In the genomic region with DNA sequence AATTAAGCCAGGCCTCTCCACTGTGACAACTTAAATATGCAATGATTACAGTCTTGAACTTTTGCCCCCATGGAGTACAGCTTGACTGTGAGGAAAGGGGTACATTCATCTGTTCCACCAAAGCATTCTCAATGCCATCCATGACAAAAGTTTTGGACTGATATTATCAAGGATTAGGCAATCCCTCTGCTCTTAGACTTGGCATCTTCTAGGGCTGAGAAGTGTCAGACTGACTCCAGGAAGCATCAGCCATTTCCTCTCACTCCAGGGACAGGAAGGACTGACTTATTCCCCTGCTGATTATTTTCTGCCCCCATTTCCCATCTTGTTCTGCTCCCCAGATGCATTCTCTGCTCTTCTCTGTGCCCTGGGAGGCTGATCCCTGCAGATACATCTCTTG, we compare ENCODE assay signal across 19 cellular contexts.
A peak's percentile ranks its signal among the peaks of the same experiment; 100 is the strongest.
DNase-seq lines count a peak whose midpoint lies in the region; ATAC-seq and TF ChIP-seq lines count a peak whose summit lies in the region.
"Had no signal": no experiment of that assay in that cellular context is flagged by ENCODE, and none has a peak within 500 bp of the region (broad histone marks: within the 10 kb centered on the region; RNA-seq: fewer than 3 reads in every experiment).

No MANE protein-coding gene starts in this region.

- H3K4me3 ChIP-seq in right cardiac atrium (ENCODE audit: low read length) (no peak overlapping the region), adipocyte (ENCODE audit: low read length) (no peak overlapping the region), left lung (no peak overlapping the region), tibial artery (no peak overlapping the region)
- H3K4me3 ChIP-seq: A549, upper lobe of right lung had no signal

- H3K9ac ChIP-seq in adipocyte (ENCODE audit: low read length) = no peak overlapping the region

- no peaks in the 10 kb centered on the region for H3K27me3 ChIP-seq in right cardiac atrium (ENCODE audit: control insufficient read depth, insufficient read depth)
- H3K27me3 ChIP-seq in adipocyte (replicated peaks; ENCODE audit: control insufficient read depth, insufficient read depth, low read length) = no peaks in the 10 kb centered on the region
- no peaks in the 10 kb centered on the region for H3K27me3 ChIP-seq in left lung
- no peaks in the 10 kb centered on the region for H3K27me3 ChIP-seq in tibial artery
- H3K27me3 ChIP-seq: upper lobe of right lung had no signal

- H3K9me3 ChIP-seq in right cardiac atrium (ENCODE audit: control insufficient read depth, low read length) = no peaks in the 10 kb centered on the region
- no peaks in the 10 kb centered on the region for H3K9me3 ChIP-seq in adipocyte (ENCODE audit: control insufficient read depth, low read length)
- H3K9me3 ChIP-seq in left lung = no peaks in the 10 kb centered on the region
- no peaks in the 10 kb centered on the region for H3K9me3 ChIP-seq in tibial artery
- H3K9me3 ChIP-seq: upper lobe of right lung had no signal

- intact Hi-C loops in right cardiac atrium (cut with DNase I) (loop anchor here in 2 of 4 donors (10.0 kb wide), 2 partner anchors 151 to 641 kb away; no protein-coding TSS in a partner anchor), Right ventricle myocardium superior (cut with DNase I) (no loop called here), left lung (cut with DNase I) (no loop called here), tibial artery (cut with DNase I; ENCODE audit: low total_unique reads) (loop anchor here (10.0 kb wide), 1 partner anchor 371 kb away; a partner anchor contains a TSS)

- no peaks in the 10 kb centered on the region for H3K36me3 ChIP-seq in adipocyte (ENCODE audit: control insufficient read depth, insufficient read depth, low read length, severe bottlenecking)
- no peaks in the 10 kb centered on the region for H3K36me3 ChIP-seq in left lung
- no peaks in the 10 kb centered on the region for H3K36me3 ChIP-seq in tibial artery
- H3K36me3 ChIP-seq: upper lobe of right lung had no signal

- TF ChIP-seq CTCF in left lung (IDR thresholded peaks at IDR 0.05) (no peak), tibial artery (IDR thresholded peaks at IDR 0.05) (no peak)

- peaks cover 3% of the 10 kb centered on the region for H3K4me1 ChIP-seq in right cardiac atrium (ENCODE audit: control insufficient read depth, insufficient read depth, low read length)
- H3K4me1 ChIP-seq in adipocyte (ENCODE audit: control insufficient read depth, insufficient read depth, low read length) = peaks cover 12% of the 10 kb centered on the region
- no peaks in the 10 kb centered on the region for H3K4me1 ChIP-seq in left lung
- peaks cover 0 to 28% (median 12%) of the 10 kb centered on the region in 4 donors for H3K4me1 ChIP-seq in tibial artery
- H3K4me1 ChIP-seq: A549, upper lobe of right lung had no signal

- ATAC-seq in right cardiac atrium = peak; percentile 32 to 37
- ATAC-seq in Right ventricle myocardium superior (ENCODE audit: poor library complexity) = no peak
- peak; percentile 15 for ATAC-seq in left lung
- no peak for ATAC-seq in GM19455 (IDR thresholded peaks at IDR 0.05; ENCODE audit: unreplicated experiment)
- ATAC-seq: A549; natural killer cell; stimulated activated naive CD8-positive, alpha-beta T cell treated with anti-CD3 and anti-CD28 coated beads, Interleukin-15, amount 100 ng/mL, for 72 hours; upper lobe of right lung had no signal

- DNase-seq in right cardiac atrium (no peak), Right ventricle myocardium superior (no peak), adipocyte (ENCODE audit: low read depth) (peak; percentile 44), left lung (no peak), glomerular visceral epithelial cell (ENCODE audit: extremely low spot score) (no peak), superior temporal gyrus (ENCODE audit: extremely low spot score) (no peak), tibial artery (no peak)
- DNase-seq: activated CD4-positive, alpha-beta T cell treated with anti-CD3 and anti-CD28 coated beads, Interleukin-2, amount 50 U/mL, for 1 hour; activated gamma-delta T cell treated with Interleukin-2 at 50 U/mL for 16 hours; anterior cingulate cortex; CD4-positive, alpha-beta memory T cell; natural killer cell; NCI-H1105; NCI-H510A; stimulated activated naive CD8-positive, alpha-beta T cell treated with anti-CD3 and anti-CD28 coated beads, Interleukin-15, amount 100 ng/mL, for 72 hours; T-helper 1 cell; upper lobe of right lung had no signal

- H3K27ac ChIP-seq in right cardiac atrium (ENCODE audit: low read length) (no peak overlapping the region), left lung (no peak overlapping the region), tibial artery (no peak overlapping the region)
- H3K27ac ChIP-seq: A549, upper lobe of right lung had no signal

Comparison
In these comparisons a context has a peak if more than half of its experiments do, and no peak if none do; other contexts are left out.
1. ATAC-seq: peak in right cardiac atrium (2 of 2) and left lung (single experiment); none in Right ventricle myocardium superior (single experiment) and GM19455 (single experiment).